Comparison of ENCODE assay signal across 26 cellular contexts in the genomic region with DNA sequence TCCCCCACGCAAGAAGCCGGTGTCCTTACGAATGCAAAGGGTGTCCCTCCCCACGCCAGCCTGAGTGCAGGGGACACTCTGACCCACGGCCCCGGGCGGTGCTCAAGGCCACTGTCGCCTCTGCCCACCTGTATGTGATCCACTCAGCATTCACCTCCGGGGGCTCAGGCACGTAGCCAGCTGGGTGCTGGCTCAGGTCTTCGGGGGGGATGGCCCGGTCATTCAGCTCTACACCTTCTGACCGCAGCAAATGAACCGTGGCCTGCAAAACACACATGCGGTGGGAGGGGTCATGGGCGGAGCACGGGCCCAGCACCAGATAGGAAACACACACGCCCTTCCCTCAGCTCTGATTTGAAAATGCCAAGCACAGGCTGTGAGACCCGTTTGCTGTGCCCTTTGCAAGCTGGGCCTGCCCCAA. TPM values are rescaled to one million over a fixed set of nuclear protein-coding genes. Genes with fewer than 3 reads are reported as not detected.
DNase-seq lines count a peak whose midpoint lies in the region; ATAC-seq and TF ChIP-seq lines count a peak whose summit lies in the region.
"Had no signal": no experiment of that assay in that cellular context is flagged by ENCODE, and none has a peak within 500 bp of the region (broad histone marks: within the 10 kb centered on the region; RNA-seq: fewer than 3 reads in every experiment).

No MANE protein-coding gene starts in this region.

- no peaks in the 10 kb centered on the region for H3K4me1 ChIP-seq in sigmoid colon
- H3K4me1 ChIP-seq: adrenal gland had no signal

- H3K27ac ChIP-seq in sigmoid colon: no peak overlapping the region
- H3K27ac ChIP-seq: adrenal gland, brain microvascular endothelial cell, epithelial cell of prostate, HL-60, PC-9 had no signal

- WGBS in sigmoid colon, 2 donors: 35 to 74% methylated on average over 19 of the region's 19 CpGs

- in situ Hi-C loops in Caki2 (cut with HindIII; ENCODE audit: low pct_unique_long_range_greater_than_20kb, low sequenced_read_pairs): no loop called here

- no peaks in the 10 kb centered on the region for H3K36me3 ChIP-seq in sigmoid colon
- H3K36me3 ChIP-seq: adrenal gland, brain microvascular endothelial cell had no signal

- no peaks in the 10 kb centered on the region for H3K27me3 ChIP-seq in sigmoid colon
- H3K27me3 ChIP-seq: adrenal gland, brain microvascular endothelial cell had no signal

- DNase-seq in Caki2 (ENCODE audit: low read depth) (peak; percentile 23), NCI-H460 (ENCODE audit: extremely low read depth, low read depth) (peak; percentile 24), left kidney (ENCODE audit: low read depth, low spot score) (peak; percentile 74), sigmoid colon (peak; percentile 60), DMS114 treated with DMSO at 0.1 percent for 48 hours (lab: John Stamatoyannopoulos, UW; ENCODE audit: unreplicated experiment) (no peak), ecto neural progenitor cell (ENCODE audit: low spot score) (no peak)
- DNase-seq: activated CD4-positive, alpha-beta T cell treated with anti-CD3 and anti-CD28 coated beads, Interleukin-2, amount 10 ng/mL, durations not matched to agents 7 days and 5 days; activated naive CD4-positive, alpha-beta T cell; activated T-cell treated with anti-CD3 and anti-CD28 coated beads, Interleukin-2, amount 50 U/mL, for 72 hours; adrenal gland; brain microvascular endothelial cell; effector CD4-positive, alpha-beta T cell; Kasumi-1; mesendoderm; NCI-H1694 treated with DMSO at 0.1 percent for 48 hours; NCI-H2171; NCI-H524 treated with DMSO at 0.1 percent for 48 hours; NK-92 treated with Interleukin-12 subunit alpha and Interleukin-12 subunit beta, amount 100 ng/mL, for 24 hours; occipital lobe; PC-9; stimulated activated CD4-positive, alpha-beta T cell treated with anti-CD3 and anti-CD28 coated beads, Interleukin-4, amount 100 ng/mL, for 1 hour had no signal

- TF ChIP-seq CTCF in sigmoid colon (IDR thresholded peaks at IDR 0.05): no peak

- TF ChIP-seq EP300 in sigmoid colon (IDR thresholded peaks at IDR 0.05): no peak

- H3K9me3 ChIP-seq in sigmoid colon: no peaks in the 10 kb centered on the region
- H3K9me3 ChIP-seq: adrenal gland had no signal

- no peak for ATAC-seq in HG02885 (IDR thresholded peaks at IDR 0.05; ENCODE audit: poor library complexity, unreplicated experiment)
- ATAC-seq: activated T-cell treated with anti-CD3 and anti-CD28 coated beads, Interleukin-2, amount 50 U/mL, for 72 hours had no signal

- intact Hi-C loops in sigmoid colon (cut with DNase I): no loop called here

- no peak for TF ChIP-seq POLR2A in sigmoid colon (IDR thresholded peaks at IDR 0.05)

- H3K4me3 ChIP-seq in sigmoid colon: no peak overlapping the region
- H3K4me3 ChIP-seq: adrenal gland, PC-9 had no signal

RNA-seq across cellular contexts. Expression of a gene that starts 25.9 kb away (rescaled TPM):
- not detected in 2 replicates for total RNA-seq in Caki2 (2014; rRNA removed; shearing (Covaris generic); ENCODE audit: low replicate concordance)
- 2.1 and 2.7 TPM in 2 replicates for total RNA-seq in NCI-H460 (2014; rRNA removed; shearing (Covaris generic))
- 2.2 and 8.6 TPM in 2 replicates for polyA plus RNA-seq in NCI-H460 (2014; cell fraction: nucleus; rRNA removed)
- 1 to 10 TPM in 1 of 4 donors, under 1 TPM in 2, not detected in 1; 0.36 to 1.7 (median 0.41) TPM for total RNA-seq in sigmoid colon
- under 1 TPM in 1 of 3 donors, not detected in 2; 0.10 TPM for polyA plus RNA-seq in sigmoid colon
- total RNA-seq: activated CD4-positive, alpha-beta T cell treated with anti-CD3 and anti-CD28 coated beads, Interleukin-2, amount 10 ng/mL, durations not matched to agents 7 days and 5 days; CD4-positive, alpha-beta T cell; PC-9; subcutaneous adipose tissue had no signal

Comparison
In these comparisons a context has a peak if more than half of its experiments do, and no peak if none do; other contexts are left out.
1. DNase-seq: peak in Caki2 (single experiment), NCI-H460 (single experiment), left kidney (single experiment) and sigmoid colon (single experiment); none in DMS114 treated with DMSO at 0.1 percent for 48 hours (single experiment) and ecto neural progenitor cell (single experiment).